Comparison of ENCODE assay signal across 16 cellular contexts in genomic region chr18:52312321-52312720, GRCh38. TPM values are rescaled to one million over a fixed set of nuclear protein-coding genes. Genes with fewer than 3 reads are reported as not detected.
A peak's percentile ranks its signal among the peaks of the same experiment; 100 is the strongest.
DNase-seq lines count a peak whose midpoint lies in the region; ATAC-seq and TF ChIP-seq lines count a peak whose summit lies in the region.
"Had no signal": no experiment of that assay in that cellular context is flagged by ENCODE, and none has a peak within 500 bp of the region (broad histone marks: within the 10 kb centered on the region; RNA-seq: fewer than 3 reads in every experiment).

No MANE protein-coding gene starts in this region.

- H3K36me3 Mint-ChIP-seq in Calu3 (ENCODE audit: insufficient read depth, unreplicated experiment): no peaks in the 10 kb centered on the region

- intact Hi-C loops in Calu3 (cut with micrococcal nuclease; ENCODE audit: unreplicated experiment): no loop called here
- intact Hi-C loops in left ventricle myocardium superior (cut with micrococcal nuclease): no loop called here

- DNase-seq in Calu3: no peak
- DNase-seq in NCI-H1417 (lab: John Stamatoyannopoulos, UW): peak; percentile 81 to 100 (median 90)
- DNase-seq in NCI-H510A treated with DMSO at 0.1 percent for 48 hours (lab: John Stamatoyannopoulos, UW): peak; percentile 92
- DNase-seq in epithelial cell of prostate (ENCODE audit: low read depth, low spot score): no peak
- DNase-seq in left ventricle myocardium superior: no peak
- DNase-seq in amygdala (lab: John Stamatoyannopoulos, UW): no peak
- DNase-seq in NCI-H82 (lab: John Stamatoyannopoulos, UW): no peak
- DNase-seq: activated naive CD4-positive, alpha-beta T cell treated with anti-CD3 and anti-CD28 coated beads, Interleukin-2, amount 50 U/mL, for 16 hours; DND-41; mesenchymal stem cell; nucleus accumbens; stimulated activated CD4-positive, alpha-beta T cell treated with anti-CD3 and anti-CD28 coated beads, Interleukin-15, amount 100 ng/mL, for 24 hours; stimulated activated CD8-positive, alpha-beta memory T cell treated with anti-CD3 and anti-CD28 coated beads, Interleukin-4, amount 100 ng/mL, for 48 hours had no signal

- CTCF ChIA-PET in Calu3 (lab: Charles Lee): no interaction called here

- H3K27me3 Mint-ChIP-seq in Calu3 (ENCODE audit: unreplicated experiment): peaks cover 51% of the 10 kb centered on the region

- no TSS peak for BruUV-seq in Calu3 (replicated peaks; lab: Mats Ljungman, UMichigan)

- peak overlapping the region; percentile 3 for H3K27ac ChIP-seq in epithelial cell of prostate
- H3K27ac ChIP-seq: PC-9 had no signal

- peak overlapping the region; percentile 23 for H3K4me3 Mint-ChIP-seq in Calu3 (ENCODE audit: low read depth, unreplicated experiment)

- peak overlapping the region; percentile 35 for H3K27ac Mint-ChIP-seq in Calu3 (ENCODE audit: unreplicated experiment)

- H3K4me1 Mint-ChIP-seq in Calu3 (ENCODE audit: low read depth, unreplicated experiment): peaks cover 27% of the 10 kb centered on the region

- ATAC-seq in left ventricle myocardium superior (no peak), GM21737 (IDR thresholded peaks at IDR 0.05; ENCODE audit: unreplicated experiment) (no peak)

- TF ChIP-seq CTCF in Calu3 (IDR thresholded peaks at IDR 0.05; ENCODE audit: unreplicated experiment): no peak

- H3K9me3 Mint-ChIP-seq in Calu3 (ENCODE audit: low read depth, unreplicated experiment): peaks cover 3% of the 10 kb centered on the region

RNA-seq across cellular contexts. Expression of gene DCC, which starts 27.7 kb away (rescaled TPM):
- total RNA-seq in Calu3 (2022): not detected in 2 replicates
- total RNA-seq in left ventricle myocardium superior: not detected
- total RNA-seq: PC-9; T-helper 2 cell treated with Interferon-gamma antibody and Interleukin-4, amounts not matched to agents 100 ng/mL and 5 ng/mL, for 36 hours had no signal

Comparison
In these comparisons a context has a peak if more than half of its experiments do, and no peak if none do; other contexts are left out.
1. DNase-seq: peak in NCI-H1417 (3 of 3) and NCI-H510A treated with DMSO at 0.1 percent for 48 hours (single experiment); none in Calu3 (single experiment), epithelial cell of prostate (single experiment), left ventricle myocardium superior (single experiment), amygdala (0 of 56) and NCI-H82 (single experiment).